37 cellular contexts compared by ENCODE assay signal in the genomic region with DNA sequence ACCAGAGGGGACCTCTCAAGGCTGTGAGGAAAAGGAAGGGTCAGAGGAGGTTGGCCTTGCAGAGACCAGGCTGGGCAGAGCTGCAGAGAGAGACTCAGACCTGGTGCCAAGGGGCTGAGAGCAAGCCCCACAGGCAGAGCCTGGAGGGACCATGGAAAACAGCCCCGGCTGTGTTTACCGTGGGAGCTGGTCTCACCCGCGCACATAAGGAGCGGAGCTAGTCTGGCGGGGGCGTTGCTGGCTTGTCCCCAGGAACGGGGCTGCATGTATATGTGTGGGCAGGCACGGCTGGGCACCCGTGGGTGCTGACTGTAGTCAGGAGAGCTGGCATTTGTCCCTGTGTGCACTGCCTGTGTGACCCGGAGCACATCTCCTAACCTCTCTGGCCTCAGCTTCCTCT. TPM values are rescaled to one million over a fixed set of nuclear protein-coding genes. Genes with fewer than 3 reads are reported as not detected.
"Had no signal": no experiment of that assay in that cellular context is flagged by ENCODE, and none has a peak within 500 bp of the region (broad histone marks: within the 10 kb centered on the region; RNA-seq: fewer than 3 reads in every experiment).

No MANE protein-coding gene starts in this region.

- ATAC-seq: activated CD4-positive, CD25-positive, alpha-beta regulatory T cell treated with anti-CD3 and anti-CD28 coated beads, Interleukin-2, amount 50 U/mL, for 24 hours; body of pancreas; esophagus mucosa; left lobe of liver; sciatic nerve; stimulated activated memory B cell treated with anti-CD40 and anti-IgM and Interleukin-4, amounts not matched to agents 10 μg/mL and 1 μg/mL and 100 μg/mL, for 72 hours; stimulated activated naive CD8-positive, alpha-beta T cell treated with anti-CD3 and anti-CD28 coated beads, Interleukin-15, amount 100 ng/mL, for 72 hours had no signal

- H3K27ac Mint-ChIP-seq: activated CD4-positive, alpha-beta memory T cell treated with anti-CD3 and anti-CD28 coated beads, Interleukin-2, amount 10 ng/mL, durations not matched to agents 7 days and 5 days; activated CD4-positive, alpha-beta T cell treated with anti-CD3 and anti-CD28 coated beads, Interleukin-2, amount 10 ng/mL, durations not matched to agents 24 days and 14 days; activated naive CD4-positive, alpha-beta T cell treated with anti-CD3 and anti-CD28 coated beads for 36 hours; activated naive CD8-positive, alpha-beta T cell treated with anti-CD3 and anti-CD28 coated beads for 36 hours; activated T-helper 2 cell treated with anti-CD3 and anti-CD28 coated beads, Interferon-gamma antibody, Interleukin-2, Interleukin-4, amounts not matched to agents 10 μg/mL and 5 μg/mL and 100 μg/mL, durations not matched to agents 14 hours and 24 hours and 36 hours; immature natural killer cell; naive B cell; nephron progenitor cell; stimulated activated memory B cell treated with anti-CD40 and anti-IgM and Interleukin-4, amounts not matched to agents 10 μg/mL and 1 μg/mL and 100 μg/mL, for 72 hours; T-helper 1 cell treated with Interleukin-12 subunit alpha and Interleukin-12 subunit beta and Interleukin-4 antibody, amounts not matched to agents 30 μg/mL and 1 μg/mL, for 36 hours had no signal

- H3K9me3 Mint-ChIP-seq: activated CD4-positive, alpha-beta memory T cell treated with anti-CD3 and anti-CD28 coated beads, Interleukin-2, amount 10 ng/mL, durations not matched to agents 7 days and 5 days; activated CD4-positive, alpha-beta T cell treated with anti-CD3 and anti-CD28 coated beads, Interleukin-2, amount 10 ng/mL, durations not matched to agents 24 days and 14 days; activated naive CD4-positive, alpha-beta T cell treated with anti-CD3 and anti-CD28 coated beads for 36 hours; activated naive CD8-positive, alpha-beta T cell treated with anti-CD3 and anti-CD28 coated beads for 36 hours; activated T-helper 2 cell treated with anti-CD3 and anti-CD28 coated beads, Interferon-gamma antibody, Interleukin-2, Interleukin-4, amounts not matched to agents 10 μg/mL and 5 μg/mL and 100 μg/mL, durations not matched to agents 14 hours and 24 hours and 36 hours; immature natural killer cell; nephron progenitor cell; stimulated activated memory B cell treated with anti-CD40 and anti-IgM and Interleukin-4, amounts not matched to agents 10 μg/mL and 1 μg/mL and 100 μg/mL, for 72 hours; stimulated activated naive CD8-positive, alpha-beta T cell treated with anti-CD3 and anti-CD28 coated beads, Interleukin-15, amount 100 ng/mL, for 72 hours; T-helper 1 cell treated with Interleukin-12 subunit alpha and Interleukin-12 subunit beta and Interleukin-4 antibody, amounts not matched to agents 30 μg/mL and 1 μg/mL, for 36 hours had no signal

- H3K4me3 Mint-ChIP-seq: activated CD4-positive, alpha-beta memory T cell treated with anti-CD3 and anti-CD28 coated beads, Interleukin-2, amount 10 ng/mL, durations not matched to agents 7 days and 5 days; activated CD4-positive, alpha-beta T cell treated with anti-CD3 and anti-CD28 coated beads, Interleukin-2, amount 10 ng/mL, durations not matched to agents 24 days and 14 days; activated naive CD4-positive, alpha-beta T cell treated with anti-CD3 and anti-CD28 coated beads for 36 hours; activated naive CD8-positive, alpha-beta T cell treated with anti-CD3 and anti-CD28 coated beads for 36 hours; immature natural killer cell; naive B cell; nephron progenitor cell; stimulated activated memory B cell treated with anti-CD40 and anti-IgM and Interleukin-4, amounts not matched to agents 10 μg/mL and 1 μg/mL and 100 μg/mL, for 72 hours; stimulated activated naive CD8-positive, alpha-beta T cell treated with anti-CD3 and anti-CD28 coated beads, Interleukin-15, amount 100 ng/mL, for 72 hours; T-helper 1 cell treated with Interleukin-12 subunit alpha and Interleukin-12 subunit beta and Interleukin-4 antibody, amounts not matched to agents 30 μg/mL and 1 μg/mL, for 36 hours had no signal

- H3K36me3 ChIP-seq: adrenal gland, heart left ventricle, ovary, prostate gland, tibial artery had no signal

- H3K27ac ChIP-seq: adrenal gland, body of pancreas, heart left ventricle, ovary, prostate gland, tibial artery, VCaP had no signal

- FAIRE-seq: endothelial cell of umbilical vein, small intestine, TTC549 had no signal

- H3K9me3 ChIP-seq: adrenal gland, body of pancreas, heart left ventricle, ovary, prostate gland, tibial artery had no signal

- DNase-seq: activated CD4-positive, alpha-beta memory T cell treated with anti-CD3 and anti-CD28 coated beads, Interleukin-2, amount 10 ng/mL, durations not matched to agents 7 days and 5 days; activated CD4-positive, alpha-beta T cell treated with anti-CD3 and anti-CD28 coated beads, Interleukin-2, amount 10 ng/mL, durations not matched to agents 24 days and 14 days; activated naive CD4-positive, alpha-beta T cell treated with anti-CD3 and anti-CD28 coated beads for 36 hours; activated naive CD8-positive, alpha-beta T cell treated with anti-CD3 and anti-CD28 coated beads for 36 hours; activated T-cell treated with anti-CD3 and anti-CD28 coated beads, Interleukin-2, amount 50 U/mL, for 48 hours; aorta; body of pancreas; cerebellar nuclear complex; cortex of kidney; foreskin fibroblast; heart left ventricle; hypothalamus; immature natural killer cell; kidney glomerular epithelial cell; naive B cell; nephron progenitor cell; ovary; retina; small intestine; stimulated activated CD4-positive, alpha-beta T cell treated with anti-CD3 and anti-CD28 coated beads, Interleukin-1b, Interleukin-23, amount 100 ng/mL, for 48 hours; stimulated activated CD4-positive, alpha-beta T cell treated with anti-CD3 and anti-CD28 coated beads, Interleukin-4, amount 100 ng/mL, for 4 hours; stimulated activated CD8-positive, alpha-beta memory T cell treated with anti-CD3 and anti-CD28 coated beads, Interleukin-4, amount 100 ng/mL, for 48 hours; stimulated activated naive CD8-positive, alpha-beta T cell treated with anti-CD3 and anti-CD28 coated beads, Interleukin-15, amount 100 ng/mL, for 72 hours; T-helper 9 cell had no signal

- H3K4me1 Mint-ChIP-seq: activated CD4-positive, alpha-beta memory T cell treated with anti-CD3 and anti-CD28 coated beads, Interleukin-2, amount 10 ng/mL, durations not matched to agents 7 days and 5 days; activated CD4-positive, alpha-beta T cell treated with anti-CD3 and anti-CD28 coated beads, Interleukin-2, amount 10 ng/mL, durations not matched to agents 24 days and 14 days; activated naive CD8-positive, alpha-beta T cell treated with anti-CD3 and anti-CD28 coated beads for 36 hours; immature natural killer cell; naive B cell; stimulated activated memory B cell treated with anti-CD40 and anti-IgM and Interleukin-4, amounts not matched to agents 10 μg/mL and 1 μg/mL and 100 μg/mL, for 72 hours; stimulated activated naive CD8-positive, alpha-beta T cell treated with anti-CD3 and anti-CD28 coated beads, Interleukin-15, amount 100 ng/mL, for 72 hours had no signal

- H3K27me3 ChIP-seq: body of pancreas, ovary had no signal

- H3K36me3 Mint-ChIP-seq: activated naive CD8-positive, alpha-beta T cell treated with anti-CD3 and anti-CD28 coated beads for 36 hours; immature natural killer cell; naive B cell; stimulated activated memory B cell treated with anti-CD40 and anti-IgM and Interleukin-4, amounts not matched to agents 10 μg/mL and 1 μg/mL and 100 μg/mL, for 72 hours had no signal

- H3K4me1 ChIP-seq: adrenal gland, body of pancreas, heart left ventricle, prostate gland, tibial artery had no signal

- H3K4me3 ChIP-seq: adrenal gland, body of pancreas, heart left ventricle, ovary, prostate gland, tibial artery had no signal

RNA-seq across cellular contexts. Expression of a gene that starts 45.7 kb away (rescaled TPM):
- total RNA-seq: activated naive CD4-positive, alpha-beta T cell treated with anti-CD3 and anti-CD28 coated beads for 36 hours; activated naive CD8-positive, alpha-beta T cell treated with anti-CD3 and anti-CD28 coated beads for 36 hours; endothelial cell of umbilical vein; left lobe of liver had no signal
- polyA plus RNA-seq: aorta, endothelial cell of umbilical vein, heart left ventricle had no signal
